14 cellular contexts compared by ENCODE assay signal in the genomic region with DNA sequence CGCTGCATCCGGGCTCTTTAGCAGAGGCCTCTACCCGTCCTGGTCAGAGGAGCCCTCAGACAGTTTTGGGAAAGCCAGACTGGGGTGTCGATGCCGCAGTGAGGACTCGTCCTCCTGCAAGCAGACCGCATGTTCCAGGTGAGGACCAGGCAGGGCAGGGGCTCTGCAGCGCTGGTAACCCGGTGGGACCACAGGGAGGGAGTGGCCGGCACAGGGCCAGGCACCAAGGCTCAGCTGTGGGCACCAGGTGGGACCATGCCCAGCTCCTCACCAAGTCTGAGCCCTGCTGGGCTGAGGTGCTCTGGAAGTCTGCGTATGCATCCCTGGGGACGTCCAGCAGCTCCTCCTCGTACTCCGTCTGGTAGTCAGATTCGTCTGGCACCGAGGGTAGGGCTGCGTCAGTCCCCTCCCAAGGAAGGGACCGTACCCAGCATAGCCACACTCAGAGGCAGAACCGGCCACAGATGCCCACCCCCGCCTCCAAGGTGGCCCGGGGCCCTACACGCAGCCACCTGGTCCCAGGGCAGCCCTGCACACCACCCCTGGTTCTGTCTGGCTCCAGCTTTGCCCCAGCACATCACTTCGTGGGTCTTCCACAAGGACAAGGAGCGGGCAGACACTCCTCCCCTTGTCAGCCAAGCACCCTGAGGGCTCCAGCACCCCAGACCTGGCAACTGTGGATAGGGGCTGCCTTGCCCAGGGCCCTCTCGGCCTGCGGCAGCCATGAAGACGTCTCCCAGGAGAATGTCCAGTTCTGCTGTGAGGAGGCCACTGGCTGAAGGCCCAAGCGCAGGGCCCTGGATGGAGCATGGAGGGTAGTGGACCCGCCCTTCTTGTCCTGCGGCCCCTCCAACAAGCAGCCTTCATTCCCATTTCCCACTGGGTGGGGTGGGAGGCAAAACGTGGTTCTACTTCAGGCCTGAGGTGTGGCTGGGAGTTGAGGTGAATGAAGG. TPM values are rescaled to one million over a fixed set of nuclear protein-coding genes. Genes with fewer than 3 reads are reported as not detected.
A peak's percentile ranks its signal among the peaks of the same experiment; 100 is the strongest.
DNase-seq lines count a peak whose midpoint lies in the region; ATAC-seq and TF ChIP-seq lines count a peak whose summit lies in the region.
"Had no signal": no experiment of that assay in that cellular context is flagged by ENCODE, and none has a peak within 500 bp of the region (broad histone marks: within the 10 kb centered on the region; RNA-seq: fewer than 3 reads in every experiment).

No MANE protein-coding gene starts in this region.

- no peaks in the 10 kb centered on the region for H3K36me3 Mint-ChIP-seq in T-helper 17 cell (ENCODE audit: low read depth)

- H3K4me3 Mint-ChIP-seq in T-helper 17 cell: peak overlapping the region; percentile 75

- no peaks in the 10 kb centered on the region for H3K9me3 ChIP-seq in T-helper 17 cell (ENCODE audit: control insufficient read depth, low read length, poor library complexity, severe bottlenecking)
- H3K9me3 ChIP-seq in left lung: no peaks in the 10 kb centered on the region
- no peaks in the 10 kb centered on the region for H3K9me3 ChIP-seq in thymus (ENCODE audit: control insufficient read depth)
- H3K9me3 ChIP-seq: neutrophil had no signal

- peaks cover 13% of the 10 kb centered on the region for H3K4me1 Mint-ChIP-seq in T-helper 17 cell

- H3K4me3 ChIP-seq in left lung: no peak overlapping the region
- H3K4me3 ChIP-seq in thymus (ENCODE audit: low read length): no peak overlapping the region

- ATAC-seq in T-helper 17 cell (no peak), left lung (no peak)

- POLR2A ChIA-PET in GM10248 (lab: Yijun Ruan, JAX): no interaction called here

- CTCF ChIA-PET in GM10248 (lab: Yijun Ruan, JAX): no interaction called here

- no peak for TF ChIP-seq CTCF in left lung (IDR thresholded peaks at IDR 0.05)
- no peak for TF ChIP-seq CTCF in GM10248 (IDR thresholded peaks at IDR 0.05; ENCODE audit: control extremely low read depth, extremely low read depth, low read depth, missing control alignments)

- DNase-seq in activated effector memory CD4-positive, alpha-beta T cell treated with anti-CD3 and anti-CD28 coated beads, Interleukin-2, amount 50 U/mL, for 16 hours: peak; percentile 63
- no peak for DNase-seq in activated effector memory CD4-positive, alpha-beta T cell treated with Interleukin-2 at 50 U/mL for 16 hours
- DNase-seq in T-helper 17 cell: no peak
- DNase-seq in left lung: peak; percentile 31 to 80
- no peak for DNase-seq in SW480 (ENCODE audit: low spot score)
- DNase-seq in EL: no peak
- DNase-seq in GM10248 (ENCODE audit: extremely low spot score): no peak
- DNase-seq: activated T-cell treated with anti-CD3 and anti-CD28 coated beads for 4 hours, NCI-H1417, NCI-H524 had no signal

- peaks cover 11 to 29% of the 10 kb centered on the region in 2 donors for H3K4me1 ChIP-seq in left lung
- H3K4me1 ChIP-seq in thymus (ENCODE audit: control insufficient read depth, insufficient read depth, low read length): peaks cover 41% of the 10 kb centered on the region

- H3K27me3 Mint-ChIP-seq in T-helper 17 cell: no peaks in the 10 kb centered on the region

- no peak overlapping the region for H3K27ac Mint-ChIP-seq in T-helper 17 cell

- H3K27ac ChIP-seq in left lung (no peak overlapping the region), thymus (ENCODE audit: low read depth) (peak overlapping the region; percentile 94)
- H3K27ac ChIP-seq: neutrophil had no signal

- H3K27me3 ChIP-seq in left lung (peaks cover 0 to 27% of the 10 kb centered on the region in 2 donors), thymus (ENCODE audit: control insufficient read depth, insufficient read depth) (no peaks in the 10 kb centered on the region)

- 96% methylated on average over 31 of the region's 31 CpGs for WGBS in thymus

- no peaks in the 10 kb centered on the region for H3K36me3 ChIP-seq in left lung
- H3K36me3 ChIP-seq in thymus (ENCODE audit: control insufficient read depth, insufficient read depth): peaks cover 15% of the 10 kb centered on the region
- H3K36me3 ChIP-seq: neutrophil had no signal

- intact Hi-C loops in left lung (cut with DNase I): no loop called here

RNA-seq across cellular contexts. Expression of a gene that starts 1.5 kb away (rescaled TPM):
- total RNA-seq in T-helper 17 cell (10 to 100 TPM; 41.5 to 54.2 TPM), left lung (10 to 100 TPM; 29.5 to 31.4 TPM)
- 77.6 TPM for polyA plus RNA-seq in thymus

RNA-seq across cellular contexts. Expression of a gene that starts 19.5 kb away (rescaled TPM):
- not detected for total RNA-seq in T-helper 17 cell
- total RNA-seq in left lung: under 1 TPM in 1 of 2 donors, not detected in 1; 0.15 TPM
- 3.8 TPM for polyA plus RNA-seq in thymus
- total RNA-seq: Daoy, RPMI7951 had no signal

RNA-seq across cellular contexts. Expression of a gene that starts 37.4 kb away (rescaled TPM):
- 1 to 10 TPM; 3.0 to 3.3 TPM for total RNA-seq in T-helper 17 cell
- 1 to 10 TPM; 6.1 to 8.7 TPM for total RNA-seq in left lung
- 8.4 TPM for polyA plus RNA-seq in thymus
- total RNA-seq: Daoy, RPMI7951 had no signal

RNA-seq across cellular contexts. Expression of a gene that starts 37.7 kb away (rescaled TPM):
- 10 to 100 TPM; 15.4 to 17.8 TPM for total RNA-seq in T-helper 17 cell
- 10 to 100 TPM; 13.7 to 21.8 TPM for total RNA-seq in left lung
- polyA plus RNA-seq in thymus: 16.8 TPM

Comparison
In these comparisons a context has a peak if more than half of its experiments do, and no peak if none do; other contexts are left out.
1. DNase-seq: peak in activated effector memory CD4-positive, alpha-beta T cell treated with anti-CD3 and anti-CD28 coated beads, Interleukin-2, amount 50 U/mL, for 16 hours (single experiment) and left lung (2 of 2); none in activated effector memory CD4-positive, alpha-beta T cell treated with Interleukin-2 at 50 U/mL for 16 hours (single experiment), T-helper 17 cell (0 of 3), SW480 (single experiment), EL (single experiment) and GM10248 (single experiment).